ENCODE assay signal across 17 cellular contexts in genomic region chr2:69518836-69519235, GRCh38.
A peak's percentile ranks its signal among the peaks of the same experiment; 100 is the strongest.
DNase-seq lines count a peak whose midpoint lies in the region; ATAC-seq, FAIRE-seq and TF ChIP-seq lines count a peak whose summit lies in the region.
"Had no signal": no experiment of that assay in that cellular context is flagged by ENCODE, and none has a peak within 500 bp of the region (broad histone marks: within the 10 kb centered on the region; RNA-seq: fewer than 3 reads in every experiment).

No MANE protein-coding gene starts in this region.

- intact Hi-C loops in CD14-positive monocyte (cut with micrococcal nuclease): no loop called here

- 53% methylated on average over 6 of the region's 6 CpGs; no CpG with 5 or more reads in 1 of the 2 experiments for WGBS in H1 (ENCODE audit: extremely low coverage in 1 of 2, insufficient coverage in 1 of 2, insufficient read length in 1 of 2, insufficient replicate concordance in 2 of 2, low coverage in 1 of 2, low lambda C conversion rate in 2 of 2, missing lambda C conversion rate in 1 of 2), 2 experiments
- WGBS in mesendoderm (ENCODE audit: extremely low coverage, insufficient coverage, low lambda C conversion rate): no CpG with 5 or more reads among the region's 6 CpGs

- no peak overlapping the region for H3K23ac ChIP-seq in H1 (ENCODE audit: insufficient read length)
- H3K23ac ChIP-seq in mesendoderm (ENCODE audit: low read length): no peak overlapping the region

- no peaks in the 10 kb centered on the region for H3K27me3 ChIP-seq in H7 (ENCODE audit: control insufficient read depth, insufficient read depth, low read length)
- no peaks in the 10 kb centered on the region for H3K27me3 ChIP-seq in H1 (replicated peaks in 1 of 4; ENCODE audit: control insufficient read depth in 3 of 4, extremely low read depth in 1 of 4, insufficient read depth in 3 of 4, low read length in 3 of 4)
- H3K27me3 ChIP-seq in mesendoderm (ENCODE audit: insufficient read depth, low read length, poor library complexity): no peaks in the 10 kb centered on the region
- H3K27me3 ChIP-seq: BLaER1, heart left ventricle, stomach had no signal

- no peak overlapping the region for H3K56ac ChIP-seq in H1 (replicated peaks; ENCODE audit: insufficient read length, low read depth, low read length)
- H3K56ac ChIP-seq in mesendoderm (ENCODE audit: low read length): no peak overlapping the region

- H3K9ac ChIP-seq in H1 (replicated peaks in 1 of 4; ENCODE audit: extremely low read depth in 1 of 4, low read depth in 3 of 4, low read length in 3 of 4): no peak overlapping the region
- H3K9ac ChIP-seq in mesendoderm (ENCODE audit: low read length): no peak overlapping the region
- H3K9ac ChIP-seq: BLaER1 had no signal

- peaks cover 86 to 94% of the 10 kb centered on the region in 2 donors for H3K36me3 Mint-ChIP-seq in CD14-positive monocyte

- H3K18ac ChIP-seq in H1 (ENCODE audit: extremely low read depth, low read length) (no peak overlapping the region), mesendoderm (ENCODE audit: low read length) (no peak overlapping the region)

- TF ChIP-seq EP300 in H1 (IDR thresholded peaks at IDR 0.05; ENCODE audit: borderline replicate concordance in 1 of 2, low read depth in 2 of 2, low read length in 2 of 2): no peak

- H3K4me2 ChIP-seq in H1 (ENCODE audit: insufficient read depth in 1 of 2, low read depth in 2 of 2, low read length in 2 of 2) (no peak overlapping the region), mesendoderm (ENCODE audit: low read length) (no peak overlapping the region)
- H3K4me2 ChIP-seq: BLaER1 had no signal

- peaks cover 0 to 2% of the 10 kb centered on the region in 2 experiments for H4K20me1 ChIP-seq in H1 (replicated peaks in 1 of 2; ENCODE audit: control insufficient read depth in 1 of 2, insufficient read depth in 2 of 2, low read length in 2 of 2)
- H4K20me1 ChIP-seq: BLaER1 had no signal

- H3K4me3 Mint-ChIP-seq in CD14-positive monocyte: no peak overlapping the region

- H3K9me3 Mint-ChIP-seq in CD14-positive monocyte: no peaks in the 10 kb centered on the region
- H3K9me3 Mint-ChIP-seq: IgD-negative memory B cell had no signal

- TF ChIP-seq CTCF in CD14-positive monocyte (IDR thresholded peaks at IDR 0.05) (no peak), H1 (IDR thresholded peaks at IDR 0.05; ENCODE audit: control extremely low read depth in 1 of 3, insufficient read depth in 1 of 3, low read depth in 1 of 3, low read length in 3 of 3) (no peak)

- H3K79me2 ChIP-seq in H1 (ENCODE audit: control insufficient read depth in 1 of 2, insufficient read depth in 2 of 2, low read length in 2 of 2) (no peaks in the 10 kb centered on the region), mesendoderm (ENCODE audit: control insufficient read depth, insufficient read depth, low read length) (no peaks in the 10 kb centered on the region)

- CTCF ChIA-PET in H1 (lab: Charles Lee; ENCODE audit: partially characterized antibody): no interaction called here

- no peak overlapping the region for H4K91ac ChIP-seq in H1 (replicated peaks; ENCODE audit: insufficient read length, low read length)

- peak overlapping the region in 4 of 7 donors; percentile 17 to 68 (median 58) for H3K27ac Mint-ChIP-seq in CD14-positive monocyte
- H3K27ac Mint-ChIP-seq: IgD-negative memory B cell had no signal

- no peaks in the 10 kb centered on the region for H3K23me2 ChIP-seq in H1 (ENCODE audit: low read depth, low read length)

- no peak overlapping the region for H2BK12ac ChIP-seq in H1 (ENCODE audit: low read depth, low read length)

- FAIRE-seq in H1 (lab: Jason Lieb, UNC): no peak

- H2AFZ ChIP-seq in H1 (ENCODE audit: low read length): no peak overlapping the region

- no peaks in the 10 kb centered on the region for H3K27me3 Mint-ChIP-seq in CD14-positive monocyte (ENCODE audit: low read depth in 3 of 3)
- H3K27me3 Mint-ChIP-seq: IgD-negative memory B cell had no signal

- H3K4ac ChIP-seq in H1 (replicated peaks; ENCODE audit: insufficient read length, low read depth, low read length) (peak overlapping the region; percentile 54), mesendoderm (ENCODE audit: low read depth, low read length) (no peak overlapping the region)

- POLR2A ChIA-PET in H1 (lab: Charles Lee; ENCODE audit: partially characterized antibody): no interaction called here

- H2BK15ac ChIP-seq in H1 (ENCODE audit: low read length) (no peak overlapping the region), mesendoderm (replicated peaks; ENCODE audit: low read depth) (no peak overlapping the region)

- H2BK5ac ChIP-seq in H1 (ENCODE audit: low read depth, low read length) (0 out of 2 replicates have a peak overlapping the region, but pooled peaks have one; percentile 26), mesendoderm (ENCODE audit: low read length) (no peak overlapping the region)

- H3K4me1 Mint-ChIP-seq in CD14-positive monocyte: peaks cover 3% of the 10 kb centered on the region
- H3K4me1 Mint-ChIP-seq: IgD-negative memory B cell had no signal

- H3K79me1 ChIP-seq in H1 (ENCODE audit: low read depth, low read length): no peaks in the 10 kb centered on the region
- H3K79me1 ChIP-seq in mesendoderm (ENCODE audit: low read length): no peaks in the 10 kb centered on the region

- H3K27ac ChIP-seq in H1 (ENCODE audit: low read depth, low read length) (no peak overlapping the region), mesendoderm (ENCODE audit: low read depth, low read length) (peak overlapping the region; percentile 3)
- H3K27ac ChIP-seq: BLaER1, heart left ventricle had no signal

- ATAC-seq in HG03135 (IDR thresholded peaks at IDR 0.05; ENCODE audit: unreplicated experiment): no peak
- ATAC-seq: heart left ventricle had no signal

- H4K5ac ChIP-seq in H1 (ENCODE audit: insufficient read length, low read depth, low read length) (no peak overlapping the region), mesendoderm (ENCODE audit: low read length) (no peak overlapping the region)

- 0 out of 2 replicates have a peak overlapping the region, but pooled peaks have one; percentile 34 for H2BK20ac ChIP-seq in H1 (ENCODE audit: low read length)

- no peak for TF ChIP-seq RAD21 in H1 (IDR thresholded peaks at IDR 0.05 in 1 of 2, conservative IDR thresholded peaks at IDR 0.05 in 1 of 2; ENCODE audit: low read depth in 2 of 2, low read length in 2 of 2)

- no peak for DNase-seq in CD14-positive monocyte (ENCODE audit: low spot score)
- peak; percentile 82 for DNase-seq in H7
- DNase-seq in H1 (ENCODE audit: low read depth in 1 of 2, low spot score in 2 of 2): peak; percentile 53 to 70
- peak; percentile 85 for DNase-seq in mesendoderm
- no peak for DNase-seq in NCI-H128 (lab: John Stamatoyannopoulos, UW; ENCODE audit: unreplicated experiment)
- no peak for DNase-seq in germinal center (ENCODE audit: low spot score)
- DNase-seq in COR-L47 (lab: John Stamatoyannopoulos, UW): no peak
- DNase-seq: effector CD8-positive, alpha-beta T cell; heart left ventricle; mesenchymal stem cell; NCI-H1417; NCI-H510A treated with DMSO at 0.1 percent for 48 hours; stimulated activated CD4-positive, alpha-beta T cell treated with anti-CD3 and anti-CD28 coated beads, Interleukin-4, amount 100 ng/mL, for 1 hour; stomach had no signal

- H2AK5ac ChIP-seq in H1 (ENCODE audit: low read depth, low read length): no peak overlapping the region
- H2AK5ac ChIP-seq in mesendoderm (ENCODE audit: low read length): no peak overlapping the region

- peak overlapping the region; percentile 31; the same call in 1 of the 2 replicates for H4K8ac ChIP-seq in H1 (ENCODE audit: extremely low read depth, insufficient read depth, low read length)
- no peak overlapping the region for H4K8ac ChIP-seq in mesendoderm (ENCODE audit: low read depth, low read length)

- H3K36me3 ChIP-seq in H7 (replicated peaks; ENCODE audit: control insufficient read depth, insufficient read depth, low read length): peaks cover 3% of the 10 kb centered on the region; the same call in 1 of the 2 replicates
- peaks cover 5 to 37% (median 12%) of the 10 kb centered on the region in 4 experiments for H3K36me3 ChIP-seq in H1 (ENCODE audit: control insufficient read depth in 2 of 4, insufficient read depth in 4 of 4, low read length in 3 of 4)
- H3K36me3 ChIP-seq in mesendoderm (ENCODE audit: control insufficient read depth, insufficient read depth, low read length): no peaks in the 10 kb centered on the region

- no peak for TF ChIP-seq POLR2A in H1 (IDR thresholded peaks at IDR 0.05; ENCODE audit: control extremely low read depth in 1 of 2, low read depth in 2 of 2, low read length in 2 of 2)

- no peak overlapping the region for H3K4me3 ChIP-seq in H7 (ENCODE audit: insufficient read depth, low read depth, low read length)
- H3K4me3 ChIP-seq in H1 (ENCODE audit: extremely low read depth in 1 of 4, insufficient read depth in 2 of 4, low read depth in 3 of 4, low read length in 4 of 4): no peak overlapping the region
- H3K4me3 ChIP-seq in mesendoderm (ENCODE audit: low read length): no peak overlapping the region
- H3K4me3 ChIP-seq: BLaER1, heart left ventricle, stomach had no signal

- no peak overlapping the region for H3K14ac ChIP-seq in H1 (ENCODE audit: insufficient read length)

- H2BK120ac ChIP-seq in H1 (replicated peaks; ENCODE audit: low read depth, low read length) (no peak overlapping the region), mesendoderm (ENCODE audit: low read depth, low read length) (no peak overlapping the region)

- no peaks in the 10 kb centered on the region for H3K9me3 ChIP-seq in H1 (ENCODE audit: insufficient read depth in 2 of 2, low read depth in 1 of 2, low read length in 1 of 2)
- H3K9me3 ChIP-seq: BLaER1, heart left ventricle, stomach had no signal

- H3K4me1 ChIP-seq in H1 (replicated peaks in 1 of 4; ENCODE audit: control insufficient read depth in 3 of 4, insufficient read depth in 4 of 4, low read length in 3 of 4): peaks cover 0 to 3% (median 1%) of the 10 kb centered on the region in 4 experiments; a peak in 1 of 7 replicates
- H3K4me1 ChIP-seq in mesendoderm (ENCODE audit: control insufficient read depth, low read depth, low read length): no peaks in the 10 kb centered on the region
- H3K4me1 ChIP-seq: BLaER1 had no signal

TF ChIP-seq in H1, 55 proteins besides CTCF, POLR2A, EP300 and RAD21:
- 0 out of 2 replicates have a peak, but pooled peaks have one; percentile 28 for TF ChIP-seq TAF1 (IDR thresholded peaks at IDR 0.05; ENCODE audit: low read depth, low read length)
- TF ChIP-seq MAX (IDR thresholded peaks at IDR 0.05): peak; percentile 41; the same call in 1 of the 2 replicates
- no peak for TF ChIP-seq ATF3 (IDR thresholded peaks at IDR 0.05; ENCODE audit: insufficient read depth, low read depth, low read length)

Comparison
In these comparisons a context has a peak if more than half of its experiments do, and no peak if none do; other contexts are left out.
1. DNase-seq: peak in H7 (single experiment), H1 (2 of 2) and mesendoderm (single experiment); none in CD14-positive monocyte (single experiment), NCI-H128 (single experiment), germinal center (single experiment) and COR-L47 (single experiment).